ENCODE assay signal across 15 cellular contexts in the genomic region with DNA sequence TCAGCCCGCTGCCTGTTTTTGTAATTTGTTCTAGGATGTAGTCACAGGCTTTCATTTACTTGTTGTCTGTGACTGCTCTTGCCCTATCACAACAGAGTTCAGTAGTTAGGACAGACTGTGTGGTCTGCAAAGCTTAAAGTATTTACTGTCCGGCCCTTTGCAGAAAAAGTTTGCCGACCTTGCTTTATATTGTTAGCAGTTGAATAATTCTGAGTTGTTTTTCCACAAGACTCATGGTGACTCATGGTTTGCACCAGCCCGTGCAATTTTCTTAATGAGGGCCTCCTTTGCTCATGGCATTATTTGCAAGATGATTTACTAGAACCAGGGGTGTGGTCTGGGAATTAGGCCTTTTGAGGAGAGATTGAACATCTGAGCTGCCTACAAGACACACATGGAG.
DNase-seq lines count a peak whose midpoint lies in the region; ATAC-seq and TF ChIP-seq lines count a peak whose summit lies in the region.
"Had no signal": no experiment of that assay in that cellular context is flagged by ENCODE, and none has a peak within 500 bp of the region (broad histone marks: within the 10 kb centered on the region; RNA-seq: fewer than 3 reads in every experiment).

No MANE protein-coding gene starts in this region.

- no TSS peak for BruUV-seq in mammary epithelial cell (replicated peaks; lab: Mats Ljungman, UMichigan)

- in situ Hi-C loops in mammary epithelial cell (cut with MboI; ENCODE audit: low sequenced_read_pairs in 2 of 2): no loop called here

- CTCF ChIA-PET in mammary epithelial cell (lab: Charles Lee; ENCODE audit: low non-redundant PET): no interaction called here
- CTCF ChIA-PET in GM10248 (lab: Yijun Ruan, JAX): interaction anchor here (1.9 kb wide), 1 partner anchor 9 kb away, joined by 4 read pairs; no protein-coding TSS in a partner anchor

- H3K36me3 ChIP-seq in mammary epithelial cell (ENCODE audit: insufficient read depth, low read length): no peaks in the 10 kb centered on the region

- H3K9me3 Mint-ChIP-seq in natural killer cell: no peaks in the 10 kb centered on the region
- H3K9me3 Mint-ChIP-seq: activated naive CD4-positive, alpha-beta T cell treated with anti-CD3 and anti-CD28 coated beads for 36 hours; dendritic cell treated with granulocyte-macrophage colony-stimulating factor and Interleukin-4, amounts not matched to agents 40 ng/mL and 50 ng/mL, for 4 days; mesothelial cell of epicardium had no signal

- H3K27me3 ChIP-seq in mammary epithelial cell (ENCODE audit: insufficient read depth, low read length): no peaks in the 10 kb centered on the region

- intact Hi-C loops in mammary epithelial cell (cut with micrococcal nuclease): no loop called here
- intact Hi-C loops in natural killer cell (cut with micrococcal nuclease): no loop called here

- H3K27ac Mint-ChIP-seq in natural killer cell: no peak overlapping the region
- H3K27ac Mint-ChIP-seq: activated naive CD4-positive, alpha-beta T cell treated with anti-CD3 and anti-CD28 coated beads for 36 hours; dendritic cell treated with granulocyte-macrophage colony-stimulating factor and Interleukin-4, amounts not matched to agents 40 ng/mL and 50 ng/mL, for 4 days; mesothelial cell of epicardium had no signal

- H3K9ac ChIP-seq in mammary epithelial cell (ENCODE audit: insufficient read depth, low read length): no peak overlapping the region

- no peak for TF ChIP-seq POLR2A in NB4 (IDR thresholded peaks at IDR 0.05; ENCODE audit: extremely low read depth, insufficient read length)

- no peak overlapping the region for H2AFZ ChIP-seq in mammary epithelial cell (ENCODE audit: low read depth, low read length)

- no peaks in the 10 kb centered on the region for H3K4me1 Mint-ChIP-seq in natural killer cell
- H3K4me1 Mint-ChIP-seq: mesothelial cell of epicardium had no signal

- H3K79me2 ChIP-seq in mammary epithelial cell (ENCODE audit: insufficient read depth, low read length): no peaks in the 10 kb centered on the region

- H3K4me3 ChIP-seq in NB4 (ENCODE audit: low read depth, low read length) (no peak overlapping the region), mammary epithelial cell (replicated peaks in 1 of 3; ENCODE audit: insufficient read depth in 1 of 3, low read depth in 2 of 3, low read length in 3 of 3) (no peak overlapping the region)

- no peak overlapping the region for H3K27ac ChIP-seq in mammary epithelial cell (ENCODE audit: insufficient read depth, low read depth, low read length)

- no peaks in the 10 kb centered on the region for H3K9me3 ChIP-seq in mammary epithelial cell (replicated peaks; ENCODE audit: insufficient read depth, low read length)

- H3K4me1 ChIP-seq in mammary epithelial cell (ENCODE audit: insufficient read depth, low read length): no peaks in the 10 kb centered on the region

- peak; percentile 81 for DNase-seq in EL
- DNase-seq in NB4 (ENCODE audit: low read depth): peak; percentile 53
- peak; percentile 37 for DNase-seq in mammary epithelial cell
- DNase-seq in kidney tubule cell (ENCODE audit: low spot score): peak; percentile 68
- DNase-seq in GM20000 (ENCODE audit: low spot score): no peak
- DNase-seq in GM10248 (ENCODE audit: extremely low spot score): no peak
- no peak for DNase-seq in natural killer cell
- DNase-seq: activated CD4-positive, alpha-beta T cell treated with anti-CD3 and anti-CD28 coated beads, Interleukin-2, amount 50 U/mL, for 48 hours; activated naive CD4-positive, alpha-beta T cell treated with anti-CD3 and anti-CD28 coated beads for 36 hours; DMS 273 treated with DMSO at 0.1 percent for 48 hours; NCI-H187; stimulated activated CD4-positive, alpha-beta T cell treated with anti-CD3 and anti-CD28 coated beads, Interleukin-4, amount 100 ng/mL, for 24 hours had no signal

- ATAC-seq in natural killer cell: no peak
- no peak for ATAC-seq in GM18867 (IDR thresholded peaks at IDR 0.05; ENCODE audit: unreplicated experiment)

- dilution Hi-C loops in mammary epithelial cell (cut with HindIII; ENCODE audit: low sequenced_read_pairs): no loop called here

- H3K4me3 Mint-ChIP-seq in natural killer cell: no peak overlapping the region
- H3K4me3 Mint-ChIP-seq: activated naive CD4-positive, alpha-beta T cell treated with anti-CD3 and anti-CD28 coated beads for 36 hours; dendritic cell treated with granulocyte-macrophage colony-stimulating factor and Interleukin-4, amounts not matched to agents 40 ng/mL and 50 ng/mL, for 4 days; mesothelial cell of epicardium had no signal

- no peaks in the 10 kb centered on the region for H3K36me3 Mint-ChIP-seq in natural killer cell
- H3K36me3 Mint-ChIP-seq: mesothelial cell of epicardium had no signal

- 84% methylated on average over 4 of the region's 4 CpGs for WGBS in mammary epithelial cell (ENCODE audit: low coverage, missing lambda C conversion rate)

- no peaks in the 10 kb centered on the region for H4K20me1 ChIP-seq in mammary epithelial cell (ENCODE audit: insufficient read depth, low read length)

- POLR2A ChIA-PET in GM10248 (lab: Yijun Ruan, JAX): no interaction called here

- no peaks in the 10 kb centered on the region for H3K27me3 Mint-ChIP-seq in natural killer cell (ENCODE audit: low read depth in 2 of 2)
- H3K27me3 Mint-ChIP-seq: dendritic cell treated with granulocyte-macrophage colony-stimulating factor and Interleukin-4, amounts not matched to agents 40 ng/mL and 50 ng/mL, for 4 days had no signal

- TF ChIP-seq CTCF in NB4 (IDR thresholded peaks at IDR 0.05; ENCODE audit: low read depth, low read length) (no peak), mammary epithelial cell (conservative IDR thresholded peaks at IDR 0.05 in 1 of 2, IDR thresholded peaks at IDR 0.05 in 1 of 2; ENCODE audit: extremely low read depth in 1 of 2, insufficient read depth in 1 of 2, low read depth in 1 of 2, low read length in 2 of 2) (no peak), GM20000 (IDR thresholded peaks at IDR 0.05; ENCODE audit: extremely low read depth, missing control alignments) (no peak), GM10248 (IDR thresholded peaks at IDR 0.05; ENCODE audit: control extremely low read depth, extremely low read depth, low read depth, missing control alignments) (no peak), natural killer cell (IDR thresholded peaks at IDR 0.05) (no peak)

- H3K4me2 ChIP-seq in mammary epithelial cell (ENCODE audit: insufficient read depth, low read depth, low read length): no peak overlapping the region

Comparison
In these comparisons a context has a peak if more than half of its experiments do, and no peak if none do; other contexts are left out.
1. DNase-seq: peak in EL (single experiment), NB4 (single experiment), mammary epithelial cell (single experiment) and kidney tubule cell (single experiment); none in GM20000 (single experiment), GM10248 (single experiment) and natural killer cell (single experiment).